Comparison of ENCODE assay signal across 23 cellular contexts in genomic region chr3:150520408-150520807, GRCh38.
"Had no signal": no experiment of that assay in that cellular context is flagged by ENCODE, and none has a peak within 500 bp of the region (broad histone marks: within the 10 kb centered on the region; RNA-seq: fewer than 3 reads in every experiment).

No MANE protein-coding gene starts in this region.

- DNase-seq: activated CD4-positive, alpha-beta T cell treated with anti-CD3 and anti-CD28 coated beads, Interleukin-2, amount 10 ng/mL, durations not matched to agents 24 days and 14 days; activated CD4-positive, CD25-positive, alpha-beta regulatory T cell; activated CD8-positive, alpha-beta memory T cell treated with anti-CD3 and anti-CD28 coated beads, Interleukin-2, amount 50 U/mL, for 4 hours; activated CD8-positive, alpha-beta T cell treated with anti-CD3 and anti-CD28 coated beads, Interleukin-2, amount 10 ng/mL, durations not matched to agents 7 days and 5 days; activated gamma-delta T cell; activated T-cell treated with anti-CD3 and anti-CD28 coated beads, Interleukin-2, amount 50 U/mL, for 72 hours; amygdala; body of pancreas; caudate nucleus; cortex of kidney; effector memory CD4-positive, alpha-beta T cell; heart right ventricle; left cardiac atrium; lower lobe of right lung; midbrain; sigmoid colon; spleen had no signal

- H3K27ac ChIP-seq: body of pancreas, gastroesophageal sphincter, heart right ventricle, lower lobe of right lung, sigmoid colon, spleen, suprapubic skin, upper lobe of left lung had no signal

- H3K9me3 Mint-ChIP-seq: activated T-cell treated with anti-CD3 and anti-CD28 coated beads, Interleukin-2, amount 50 U/mL, for 72 hours had no signal

- H3K4me3 ChIP-seq: body of pancreas, gastroesophageal sphincter, heart right ventricle, lower lobe of right lung, sigmoid colon, spleen, suprapubic skin had no signal

- H3K9me3 ChIP-seq: body of pancreas, gastroesophageal sphincter, lower lobe of right lung, sigmoid colon, suprapubic skin, upper lobe of left lung had no signal

- H3K27me3 Mint-ChIP-seq: activated naive CD8-positive, alpha-beta T cell had no signal

- H3K36me3 ChIP-seq: gastroesophageal sphincter, heart right ventricle, lower lobe of right lung, sigmoid colon, spleen, suprapubic skin, upper lobe of left lung had no signal

- H3K4me3 Mint-ChIP-seq: activated CD4-positive, alpha-beta T cell treated with anti-CD3 and anti-CD28 coated beads, Interleukin-2, amount 10 ng/mL, durations not matched to agents 24 days and 14 days; activated CD8-positive, alpha-beta T cell treated with anti-CD3 and anti-CD28 coated beads, Interleukin-2, amount 10 ng/mL, durations not matched to agents 7 days and 5 days; activated naive CD8-positive, alpha-beta T cell; activated T-cell treated with anti-CD3 and anti-CD28 coated beads, Interleukin-2, amount 50 U/mL, for 72 hours; neural crest cell; stimulated activated naive CD8-positive, alpha-beta T cell treated with anti-CD3 and anti-CD28 coated beads, Interleukin-15, Interleukin-2, amounts not matched to agents 100 ng/mL and 50 ng/mL, for 24 hours had no signal

- H3K4me1 ChIP-seq: body of pancreas, gastroesophageal sphincter, heart right ventricle, lower lobe of right lung, sigmoid colon, spleen, suprapubic skin, upper lobe of left lung had no signal

- H3K27me3 ChIP-seq: body of pancreas, gastroesophageal sphincter, heart right ventricle, sigmoid colon, spleen, suprapubic skin, upper lobe of left lung had no signal

- H3K27ac Mint-ChIP-seq: activated CD4-positive, alpha-beta T cell treated with anti-CD3 and anti-CD28 coated beads, Interleukin-2, amount 10 ng/mL, durations not matched to agents 24 days and 14 days; activated CD8-positive, alpha-beta T cell treated with anti-CD3 and anti-CD28 coated beads, Interleukin-2, amount 10 ng/mL, durations not matched to agents 7 days and 5 days; activated naive CD8-positive, alpha-beta T cell; activated T-cell treated with anti-CD3 and anti-CD28 coated beads, Interleukin-2, amount 50 U/mL, for 72 hours; stimulated activated naive CD8-positive, alpha-beta T cell treated with anti-CD3 and anti-CD28 coated beads, Interleukin-15, Interleukin-2, amounts not matched to agents 100 ng/mL and 50 ng/mL, for 24 hours had no signal

- ATAC-seq: activated CD8-positive, alpha-beta T cell treated with anti-CD3 and anti-CD28 coated beads, Interleukin-2, amount 10 ng/mL, durations not matched to agents 7 days and 5 days; activated T-cell treated with anti-CD3 and anti-CD28 coated beads, Interleukin-2, amount 50 U/mL, for 72 hours; body of pancreas; gastroesophageal sphincter; heart right ventricle; left cardiac atrium; lower lobe of right lung had no signal
